18 cellular contexts compared by ENCODE assay signal in genomic region chr10:49418328-49418727, GRCh38. TPM values are rescaled to one million over a fixed set of nuclear protein-coding genes. Genes with fewer than 3 reads are reported as not detected.
DNase-seq lines count a peak whose midpoint lies in the region; TF ChIP-seq lines count a peak whose summit lies in the region.
"Had no signal": no experiment of that assay in that cellular context is flagged by ENCODE, and none has a peak within 500 bp of the region (broad histone marks: within the 10 kb centered on the region; RNA-seq: fewer than 3 reads in every experiment).

No MANE protein-coding gene starts in this region.

- no peaks in the 10 kb centered on the region for H3K79me2 ChIP-seq in H9 (ENCODE audit: insufficient read depth, low read length)

- no peak overlapping the region for H2BK15ac ChIP-seq in H9 (ENCODE audit: low read depth, low read length)

- no peak overlapping the region for H3K4me3 Mint-ChIP-seq in H9
- H3K4me3 Mint-ChIP-seq in brain, result no peak overlapping the region
- no peak overlapping the region for H3K4me3 Mint-ChIP-seq in mesothelial cell of epicardium
- H3K4me3 Mint-ChIP-seq: activated CD4-positive, alpha-beta T cell treated with anti-CD3 and anti-CD28 coated beads, Interleukin-2, amount 10 ng/mL, durations not matched to agents 24 days and 14 days; activated naive CD4-positive, alpha-beta T cell treated with anti-CD3 and anti-CD28 coated beads, Interleukin-2, amount 10 ng/mL, durations not matched to agents 7 days and 5 days; CD8-positive, alpha-beta T cell; stimulated activated naive B cell treated with anti-CD40 and anti-IgM and Interleukin-4, amounts not matched to agents 10 μg/mL and 1 μg/mL and 100 μg/mL, for 72 hours had no signal

- no peaks in the 10 kb centered on the region for H3K27me3 ChIP-seq in H9 (ENCODE audit: insufficient read depth, low read length)
- no peaks in the 10 kb centered on the region for H3K27me3 ChIP-seq in adrenal gland

- no peak for TF ChIP-seq POLR2A in adrenal gland (IDR thresholded peaks at IDR 0.05)

- no peak overlapping the region for H3K23ac ChIP-seq in H9 (ENCODE audit: insufficient read length, low read depth, low read length)

- H3K9ac ChIP-seq in H9 (ENCODE audit: extremely low read depth, insufficient read length, low read length), result no peak overlapping the region

- H3K36me3 Mint-ChIP-seq in H9 (ENCODE audit: insufficient read depth in 1 of 3, low read depth in 3 of 3) (no peaks in the 10 kb centered on the region; a peak in 1 of 7 replicates), brain (no peaks in the 10 kb centered on the region), mesothelial cell of epicardium (peaks cover 9% of the 10 kb centered on the region)
- H3K36me3 Mint-ChIP-seq: activated naive CD4-positive, alpha-beta T cell treated with anti-CD3 and anti-CD28 coated beads, Interleukin-2, amount 10 ng/mL, durations not matched to agents 7 days and 5 days; CD8-positive, alpha-beta T cell; stimulated activated naive B cell treated with anti-CD40 and anti-IgM and Interleukin-4, amounts not matched to agents 10 μg/mL and 1 μg/mL and 100 μg/mL, for 72 hours had no signal

- H3K27ac ChIP-seq in H9 (ENCODE audit: insufficient read length, low read depth, low read length) (no peak overlapping the region), adrenal gland (no peak overlapping the region)
- H3K27ac ChIP-seq: SK-N-MC had no signal

- no CpG with 5 or more reads among the region's 2 CpGs for WGBS in H9 (ENCODE audit: extremely low coverage, insufficient read length, low lambda C conversion rate)
- 82 to 95% (median 90%) methylated on average over 2 of the region's 2 CpGs for WGBS in adrenal gland, 4 donors

- no peak overlapping the region for H3T11ph ChIP-seq in H9 (ENCODE audit: low read length)

- no peak overlapping the region for H4K8ac ChIP-seq in H9 (replicated peaks; ENCODE audit: insufficient read length, low read depth, low read length)

- H2BK12ac ChIP-seq in H9 (ENCODE audit: insufficient read length, low read depth, low read length), result no peak overlapping the region

- H3K56ac ChIP-seq in H9 (ENCODE audit: insufficient read length, low read depth, low read length), result no peak overlapping the region

- H2BK20ac ChIP-seq in H9 (ENCODE audit: low read depth, low read length, poor library complexity, severe bottlenecking), result no peak overlapping the region

- no peaks in the 10 kb centered on the region for H3K79me1 ChIP-seq in H9 (ENCODE audit: insufficient read depth, low read depth, low read length, poor library complexity, severe bottlenecking)

- H2BK5ac ChIP-seq in H9 (ENCODE audit: insufficient read length, low read length), result no peak overlapping the region

- peak; percentile 4 for TF ChIP-seq CTCF in AG09309 (IDR thresholded peaks at IDR 0.05; ENCODE audit: control insufficient read depth, insufficient read depth, low read depth, low read length, missing control alignments)
- TF ChIP-seq CTCF in H9 (conservative IDR thresholded peaks at IDR 0.05), result peak; percentile 49
- peak; percentile 17 to 22 for TF ChIP-seq CTCF in brain (conservative IDR thresholded peaks at IDR 0.05)
- TF ChIP-seq CTCF in mesothelial cell of epicardium (IDR thresholded peaks at IDR 0.05; ENCODE audit: unreplicated experiment), result no peak
- no peak for TF ChIP-seq CTCF in adrenal gland (IDR thresholded peaks at IDR 0.05)

- no peak overlapping the region for H2AFZ ChIP-seq in H9 (ENCODE audit: low read length)

- H4K5ac ChIP-seq in H9 (ENCODE audit: insufficient read length, low read depth, low read length), result no peak overlapping the region

- H3K4me2 ChIP-seq in H9 (ENCODE audit: insufficient read depth, insufficient read length, low read length), result no peak overlapping the region

- no peaks in the 10 kb centered on the region for H3K9me3 ChIP-seq in H9 (ENCODE audit: control insufficient read depth, low read depth, low read length)
- no peaks in the 10 kb centered on the region for H3K9me3 ChIP-seq in adrenal gland (replicated peaks in 1 of 3)

- peaks cover 6% of the 10 kb centered on the region in 2 experiments; a peak in 3 of 5 replicates for H3K9me3 Mint-ChIP-seq in H9
- peaks cover 0 to 6% (median 2%) of the 10 kb centered on the region in 5 experiments for H3K9me3 Mint-ChIP-seq in brain
- H3K9me3 Mint-ChIP-seq in mesothelial cell of epicardium, result peaks cover 17% of the 10 kb centered on the region
- H3K9me3 Mint-ChIP-seq: activated CD4-positive, alpha-beta T cell treated with anti-CD3 and anti-CD28 coated beads, Interleukin-2, amount 10 ng/mL, durations not matched to agents 24 days and 14 days; activated naive CD4-positive, alpha-beta T cell treated with anti-CD3 and anti-CD28 coated beads, Interleukin-2, amount 10 ng/mL, durations not matched to agents 7 days and 5 days; CD8-positive, alpha-beta T cell had no signal

- no peak overlapping the region for H2BK120ac ChIP-seq in H9 (ENCODE audit: low read depth, low read length, poor library complexity, severe bottlenecking)

- no peaks in the 10 kb centered on the region for H3K23me2 ChIP-seq in H9 (ENCODE audit: insufficient read length, low read depth, low read length, poor library complexity, severe bottlenecking)

- H2AK5ac ChIP-seq in H9 (ENCODE audit: insufficient read length, low read length), result no peak overlapping the region

- no peaks in the 10 kb centered on the region for H3K4me1 ChIP-seq in H9 (ENCODE audit: insufficient read depth, low read length)
- no peaks in the 10 kb centered on the region for H3K4me1 ChIP-seq in adrenal gland (replicated peaks in 1 of 2)

- H4K91ac ChIP-seq in H9 (ENCODE audit: insufficient read length, low read depth, low read length), result no peak overlapping the region

- no peak overlapping the region for H3K18ac ChIP-seq in H9 (ENCODE audit: insufficient read length, low read depth, low read length)

- intact Hi-C loops in adrenal gland (cut with DNase I), result no loop called here

- no peak overlapping the region for H3K4me3 ChIP-seq in AG09309 (ENCODE audit: control insufficient read depth, low read depth, low read length)
- H3K4me3 ChIP-seq in adrenal gland, result no peak overlapping the region
- H3K4me3 ChIP-seq: SK-N-MC had no signal

- no peak overlapping the region for H3K4ac ChIP-seq in H9 (ENCODE audit: low read depth, low read length)

- H3K27me3 Mint-ChIP-seq in H9 (ENCODE audit: low read depth) (peaks cover 12% of the 10 kb centered on the region), brain (peaks cover 24% of the 10 kb centered on the region), mesothelial cell of epicardium (ENCODE audit: low read depth) (peaks cover 7% of the 10 kb centered on the region)

- H3K4me1 Mint-ChIP-seq in H9 (peaks cover 4 to 9% of the 10 kb centered on the region in 2 experiments; a peak in 3 of 4 replicates), brain (no peaks in the 10 kb centered on the region), mesothelial cell of epicardium (peaks cover 16% of the 10 kb centered on the region)
- H3K4me1 Mint-ChIP-seq: activated CD4-positive, alpha-beta T cell treated with anti-CD3 and anti-CD28 coated beads, Interleukin-2, amount 10 ng/mL, durations not matched to agents 24 days and 14 days; activated naive CD4-positive, alpha-beta T cell treated with anti-CD3 and anti-CD28 coated beads, Interleukin-2, amount 10 ng/mL, durations not matched to agents 7 days and 5 days; stimulated activated naive B cell treated with anti-CD40 and anti-IgM and Interleukin-4, amounts not matched to agents 10 μg/mL and 1 μg/mL and 100 μg/mL, for 72 hours had no signal

- no peak for DNase-seq in AG09309 (ENCODE audit: low read depth)
- DNase-seq in H9, result no peak
- no peak for DNase-seq in mesothelial cell of epicardium (ENCODE audit: low spot score in 2 of 2, unreplicated experiment in 2 of 2)
- DNase-seq in NCI-H345 (lab: John Stamatoyannopoulos, UW), result no peak
- no peak for DNase-seq in NCI-H146 (lab: John Stamatoyannopoulos, UW)
- DNase-seq in NCI-H1694 treated with DMSO at 0.1 percent for 48 hours (lab: John Stamatoyannopoulos, UW), result no peak
- DNase-seq in adrenal gland, result no peak
- DNase-seq: ACHN; activated CD4-positive, alpha-beta T cell treated with anti-CD3 and anti-CD28 coated beads, Interleukin-2, amount 10 ng/mL, durations not matched to agents 24 days and 14 days; activated naive CD4-positive, alpha-beta T cell treated with anti-CD3 and anti-CD28 coated beads, Interleukin-2, amount 10 ng/mL, durations not matched to agents 7 days and 5 days; CD8-positive, alpha-beta T cell; NCI-H2081 treated with DMSO at 0.1 percent for 48 hours; NCI-H526 treated with DMSO at 0.1 percent for 48 hours; stimulated activated naive B cell treated with anti-CD40 and anti-IgM and Interleukin-4, amounts not matched to agents 10 μg/mL and 1 μg/mL and 100 μg/mL, for 72 hours had no signal

- H3K27ac Mint-ChIP-seq in H9, result no peak overlapping the region
- no peak overlapping the region for H3K27ac Mint-ChIP-seq in brain
- peak overlapping the region; percentile 98 for H3K27ac Mint-ChIP-seq in mesothelial cell of epicardium
- H3K27ac Mint-ChIP-seq: activated CD4-positive, alpha-beta T cell treated with anti-CD3 and anti-CD28 coated beads, Interleukin-2, amount 10 ng/mL, durations not matched to agents 24 days and 14 days; activated naive CD4-positive, alpha-beta T cell treated with anti-CD3 and anti-CD28 coated beads, Interleukin-2, amount 10 ng/mL, durations not matched to agents 7 days and 5 days; CD8-positive, alpha-beta T cell; stimulated activated naive B cell treated with anti-CD40 and anti-IgM and Interleukin-4, amounts not matched to agents 10 μg/mL and 1 μg/mL and 100 μg/mL, for 72 hours had no signal

- H3K36me3 ChIP-seq in adrenal gland (replicated peaks in 1 of 2), result no peaks in the 10 kb centered on the region

- no peaks in the 10 kb centered on the region for H4K20me1 ChIP-seq in H9 (ENCODE audit: control insufficient read depth, insufficient read depth, insufficient read length)

- no peak overlapping the region for H3K14ac ChIP-seq in H9 (ENCODE audit: insufficient read depth, low read length)

RNA-seq across cellular contexts. Expression of gene DRGX, which starts 22.4 kb away (rescaled TPM):
- not detected in 2 replicates for total RNA-seq in H9 (2021)
- polyA plus RNA-seq in brain (ENCODE audit: insufficient read depth, low read depth, low replicate concordance), result 0.12 TPM
- not detected in 3 replicates for total RNA-seq in mesothelial cell of epicardium
- total RNA-seq in adrenal gland, result 1 to 10 TPM in 3 of 8 donors, under 1 TPM in 1, not detected in 4; 0.27 to 9.4 (median 2.7) TPM
- polyA plus RNA-seq in adrenal gland, result 1 to 10 TPM; 2.0 to 9.6 (median 4.8) TPM
- total RNA-seq: CD8-positive, alpha-beta T cell; M059J; ureter had no signal

Comparison
In these comparisons a context has a peak if more than half of its experiments do, and no peak if none do; other contexts are left out.
1. CTCF ChIP-seq: peak in AG09309 (single experiment), H9 (single experiment) and brain (2 of 2); none in mesothelial cell of epicardium (single experiment) and adrenal gland (0 of 6).